In the genomic region with DNA sequence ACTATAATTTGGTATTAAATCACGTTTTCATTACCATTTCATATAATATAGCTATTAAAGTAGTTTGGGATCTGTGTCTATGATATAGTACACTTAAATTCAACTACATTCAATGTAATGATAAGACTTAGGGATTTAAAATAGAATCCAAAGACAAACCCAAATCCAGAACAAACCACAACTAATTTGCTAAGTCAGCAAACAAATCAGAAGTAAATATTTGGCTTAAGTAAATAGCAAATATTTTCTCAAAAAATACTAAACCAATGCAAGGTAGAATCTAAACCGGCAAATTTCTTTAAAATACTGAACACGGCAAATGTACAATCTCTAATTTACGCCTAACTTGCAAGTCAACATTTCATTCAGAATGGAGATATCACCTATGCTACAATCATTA, we compare ENCODE assay signal across 1 cellular context.
TF ChIP-seq lines count a peak whose summit lies in the region.

No MANE protein-coding gene starts in this region.

TF ChIP-seq in IMR-90, 13 proteins besides CTCF, POLR2A, EP300 and RAD21:
- no peak for TF ChIP-seq FOS (IDR thresholded peaks at IDR 0.05; ENCODE audit: low read depth, low read length)
- TF ChIP-seq, protein P1, sequence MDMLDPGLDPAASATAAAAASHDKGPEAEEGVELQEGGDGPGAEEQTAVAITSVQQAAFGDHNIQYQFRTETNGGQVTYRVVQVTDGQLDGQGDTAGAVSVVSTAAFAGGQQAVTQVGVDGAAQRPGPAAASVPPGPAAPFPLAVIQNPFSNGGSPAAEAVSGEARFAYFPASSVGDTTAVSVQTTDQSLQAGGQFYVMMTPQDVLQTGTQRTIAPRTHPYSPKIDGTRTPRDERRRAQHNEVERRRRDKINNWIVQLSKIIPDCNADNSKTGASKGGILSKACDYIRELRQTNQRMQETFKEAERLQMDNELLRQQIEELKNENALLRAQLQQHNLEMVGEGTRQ (IDR thresholded peaks at IDR 0.05; ENCODE audit: low read depth, low read length) = no peak
- no peak for TF ChIP-seq BHLHE40 (IDR thresholded peaks at IDR 0.05; ENCODE audit: low read depth, low read length)
- TF ChIP-seq RCOR1 (IDR thresholded peaks at IDR 0.05; ENCODE audit: insufficient replicate concordance, low read length) = no peak
- no peak for TF ChIP-seq NFE2L2 (IDR thresholded peaks at IDR 0.05; ENCODE audit: low read depth, low read length)
- TF ChIP-seq MAFK (IDR thresholded peaks at IDR 0.05; ENCODE audit: low read depth, low read length) = peak; percentile 94
- no peak for TF ChIP-seq CEBPB (IDR thresholded peaks at IDR 0.05; ENCODE audit: low read depth, low read length)
- no peak for TF ChIP-seq ELK1 (IDR thresholded peaks at IDR 0.05; ENCODE audit: borderline replicate concordance, low read depth, low read length)
- TF ChIP-seq CHD1 (IDR thresholded peaks at IDR 0.05; ENCODE audit: low read depth, low read length) = no peak
TF ChIP-seq in IMR-90: peak in this region for 1.
